ENCODE assay signal across 1 cellular context in the genomic region with DNA sequence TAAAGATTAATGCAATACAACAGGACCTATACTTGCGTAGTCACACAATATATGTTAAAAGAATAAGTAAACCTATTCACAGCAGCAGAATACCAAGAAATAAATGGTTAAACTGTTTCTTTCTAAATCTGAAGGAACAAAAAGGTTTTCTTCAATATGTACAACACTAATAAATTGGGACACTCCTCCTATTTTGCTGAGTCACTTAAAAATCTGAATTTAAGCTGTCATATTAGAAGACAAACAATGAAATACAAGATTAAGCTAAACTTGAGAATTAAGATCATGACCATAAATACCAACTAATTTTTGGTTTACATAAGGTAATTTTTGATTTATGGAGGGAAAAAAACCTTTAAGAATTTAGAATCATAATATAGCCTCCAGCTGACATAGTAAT.
TF ChIP-seq lines count a peak whose summit lies in the region.

No MANE protein-coding gene starts in this region.

TF ChIP-seq in K562, 482 proteins besides CTCF, POLR2A, EP300 and RAD21 (continued from another document):
- TF ChIP-seq BCOR (IDR thresholded peaks at IDR 0.05) (no peak), NFE2L1 (tag; IDR thresholded peaks at IDR 0.05; ENCODE audit: borderline replicate concordance, low read depth) (peak; percentile 69), BACH1 (tag; IDR thresholded peaks at IDR 0.05) (peak; percentile 30; the same call in 1 of the 2 replicates), NFE2 (IDR thresholded peaks at IDR 0.05; ENCODE audit: low read depth) (peak; percentile 63), ZNF778 (CRISPR knock-in tag; IDR thresholded peaks at IDR 0.05) (no peak), XRCC3 (IDR thresholded peaks at IDR 0.05) (no peak), ZNF263 (CRISPR knock-in tag; IDR thresholded peaks at IDR 0.05; ENCODE audit: borderline replicate concordance) (no peak), ZNF431 (CRISPR knock-in tag; IDR thresholded peaks at IDR 0.05) (no peak), TEAD4 (IDR thresholded peaks at IDR 0.05; ENCODE audit: low read length) (no peak), TEAD4 (CRISPR knock-in tag; IDR thresholded peaks at IDR 0.05; ENCODE audit: borderline replicate concordance) (no peak), ZNF699 (CRISPR knock-in tag; IDR thresholded peaks at IDR 0.05; ENCODE audit: insufficient replicate concordance) (no peak), POLR2H (tag; IDR thresholded peaks at IDR 0.05; ENCODE audit: low read depth) (no peak), MAFF (IDR thresholded peaks at IDR 0.05; ENCODE audit: low read length) (peak; percentile 86), BRCA1 (IDR thresholded peaks at IDR 0.05) (no peak), BRCA1 (CRISPR knock-in tag; IDR thresholded peaks at IDR 0.05) (no peak), CBX5 (IDR thresholded peaks at IDR 0.05; ENCODE audit: borderline replicate concordance, low read depth) (no peak), SIRT6 (IDR thresholded peaks at IDR 0.05; ENCODE audit: low read depth, low read length) (no peak), NR2C2 (CRISPR knock-in tag; IDR thresholded peaks at IDR 0.05) (no peak), NR2C2 (tag; IDR thresholded peaks at IDR 0.05) (no peak), ETV5 (CRISPR knock-in tag; IDR thresholded peaks at IDR 0.05; ENCODE audit: low read depth) (no peak), PRPF4 (IDR thresholded peaks at IDR 0.05; ENCODE audit: insufficient read depth, low read depth, low read length, poor library complexity, severe bottlenecking) (no peak), MAFK (IDR thresholded peaks at IDR 0.05; ENCODE audit: low read length) (peak; percentile 82), SP2 (IDR thresholded peaks at IDR 0.05; ENCODE audit: extremely low read depth, low read depth, low read length, poor library complexity, severe bottlenecking) (no peak), PPARD (CRISPR knock-in tag; IDR thresholded peaks at IDR 0.05) (no peak), IFI16 (CRISPR knock-in tag; IDR thresholded peaks at IDR 0.05) (no peak), YY1 (IDR thresholded peaks at IDR 0.05; ENCODE audit: borderline replicate concordance in 1 of 3, control insufficient read depth in 1 of 3, extremely low read depth in 1 of 3, insufficient read depth in 3 of 3, insufficient read length in 1 of 3, insufficient replicate concordance in 2 of 3, low read depth in 1 of 3, low read length in 2 of 3) (no peak), MXI1 (IDR thresholded peaks at IDR 0.05; ENCODE audit: low read depth, low read length) (no peak), HDAC6 (IDR thresholded peaks at IDR 0.05; ENCODE audit: low read depth, low read length) (no peak)
- TF ChIP-seq, protein P1, sequence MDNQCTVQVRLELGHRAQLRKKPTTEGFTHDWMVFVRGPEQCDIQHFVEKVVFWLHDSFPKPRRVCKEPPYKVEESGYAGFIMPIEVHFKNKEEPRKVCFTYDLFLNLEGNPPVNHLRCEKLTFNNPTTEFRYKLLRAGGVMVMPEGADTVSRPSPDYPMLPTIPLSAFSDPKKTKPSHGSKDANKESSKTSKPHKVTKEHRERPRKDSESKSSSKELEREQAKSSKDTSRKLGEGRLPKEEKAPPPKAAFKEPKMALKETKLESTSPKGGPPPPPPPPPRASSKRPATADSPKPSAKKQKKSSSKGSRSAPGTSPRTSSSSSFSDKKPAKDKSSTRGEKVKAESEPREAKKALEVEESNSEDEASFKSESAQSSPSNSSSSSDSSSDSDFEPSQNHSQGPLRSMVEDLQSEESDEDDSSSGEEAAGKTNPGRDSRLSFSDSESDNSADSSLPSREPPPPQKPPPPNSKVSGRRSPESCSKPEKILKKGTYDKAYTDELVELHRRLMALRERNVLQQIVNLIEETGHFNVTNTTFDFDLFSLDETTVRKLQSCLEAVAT (IDR thresholded peaks at IDR 0.05): no peak
- TF ChIP-seq, protein P2, sequence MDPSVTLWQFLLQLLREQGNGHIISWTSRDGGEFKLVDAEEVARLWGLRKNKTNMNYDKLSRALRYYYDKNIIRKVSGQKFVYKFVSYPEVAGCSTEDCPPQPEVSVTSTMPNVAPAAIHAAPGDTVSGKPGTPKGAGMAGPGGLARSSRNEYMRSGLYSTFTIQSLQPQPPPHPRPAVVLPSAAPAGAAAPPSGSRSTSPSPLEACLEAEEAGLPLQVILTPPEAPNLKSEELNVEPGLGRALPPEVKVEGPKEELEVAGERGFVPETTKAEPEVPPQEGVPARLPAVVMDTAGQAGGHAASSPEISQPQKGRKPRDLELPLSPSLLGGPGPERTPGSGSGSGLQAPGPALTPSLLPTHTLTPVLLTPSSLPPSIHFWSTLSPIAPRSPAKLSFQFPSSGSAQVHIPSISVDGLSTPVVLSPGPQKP (CRISPR knock-in tag; IDR thresholded peaks at IDR 0.05): no peak
- TF ChIP-seq, protein P3, sequence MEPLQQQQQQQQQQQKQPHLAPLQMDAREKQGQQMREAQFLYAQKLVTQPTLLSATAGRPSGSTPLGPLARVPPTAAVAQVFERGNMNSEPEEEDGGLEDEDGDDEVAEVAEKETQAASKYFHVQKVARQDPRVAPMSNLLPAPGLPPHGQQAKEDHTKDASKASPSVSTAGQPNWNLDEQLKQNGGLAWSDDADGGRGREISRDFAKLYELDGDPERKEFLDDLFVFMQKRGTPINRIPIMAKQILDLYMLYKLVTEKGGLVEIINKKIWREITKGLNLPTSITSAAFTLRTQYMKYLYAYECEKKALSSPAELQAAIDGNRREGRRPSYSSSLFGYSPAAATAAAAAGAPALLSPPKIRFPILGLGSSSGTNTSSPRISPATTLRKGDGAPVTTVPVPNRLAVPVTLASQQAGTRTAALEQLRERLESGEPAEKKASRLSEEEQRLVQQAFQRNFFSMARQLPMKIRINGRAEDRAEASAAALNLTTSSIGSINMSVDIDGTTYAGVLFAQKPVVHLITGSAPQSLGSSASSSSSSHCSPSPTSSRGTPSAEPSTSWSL (CRISPR knock-in tag; IDR thresholded peaks at IDR 0.05; ENCODE audit: borderline replicate concordance): no peak
- TF ChIP-seq, protein P4, sequence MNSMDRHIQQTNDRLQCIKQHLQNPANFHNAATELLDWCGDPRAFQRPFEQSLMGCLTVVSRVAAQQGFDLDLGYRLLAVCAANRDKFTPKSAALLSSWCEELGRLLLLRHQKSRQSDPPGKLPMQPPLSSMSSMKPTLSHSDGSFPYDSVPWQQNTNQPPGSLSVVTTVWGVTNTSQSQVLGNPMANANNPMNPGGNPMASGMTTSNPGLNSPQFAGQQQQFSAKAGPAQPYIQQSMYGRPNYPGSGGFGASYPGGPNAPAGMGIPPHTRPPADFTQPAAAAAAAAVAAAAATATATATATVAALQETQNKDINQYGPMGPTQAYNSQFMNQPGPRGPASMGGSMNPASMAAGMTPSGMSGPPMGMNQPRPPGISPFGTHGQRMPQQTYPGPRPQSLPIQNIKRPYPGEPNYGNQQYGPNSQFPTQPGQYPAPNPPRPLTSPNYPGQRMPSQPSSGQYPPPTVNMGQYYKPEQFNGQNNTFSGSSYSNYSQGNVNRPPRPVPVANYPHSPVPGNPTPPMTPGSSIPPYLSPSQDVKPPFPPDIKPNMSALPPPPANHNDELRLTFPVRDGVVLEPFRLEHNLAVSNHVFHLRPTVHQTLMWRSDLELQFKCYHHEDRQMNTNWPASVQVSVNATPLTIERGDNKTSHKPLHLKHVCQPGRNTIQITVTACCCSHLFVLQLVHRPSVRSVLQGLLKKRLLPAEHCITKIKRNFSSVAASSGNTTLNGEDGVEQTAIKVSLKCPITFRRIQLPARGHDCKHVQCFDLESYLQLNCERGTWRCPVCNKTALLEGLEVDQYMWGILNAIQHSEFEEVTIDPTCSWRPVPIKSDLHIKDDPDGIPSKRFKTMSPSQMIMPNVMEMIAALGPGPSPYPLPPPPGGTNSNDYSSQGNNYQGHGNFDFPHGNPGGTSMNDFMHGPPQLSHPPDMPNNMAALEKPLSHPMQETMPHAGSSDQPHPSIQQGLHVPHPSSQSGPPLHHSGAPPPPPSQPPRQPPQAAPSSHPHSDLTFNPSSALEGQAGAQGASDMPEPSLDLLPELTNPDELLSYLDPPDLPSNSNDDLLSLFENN (IDR thresholded peaks at IDR 0.05; ENCODE audit: low read depth in 2 of 2, low read length in 2 of 2): no peak
- TF ChIP-seq, protein P5, sequence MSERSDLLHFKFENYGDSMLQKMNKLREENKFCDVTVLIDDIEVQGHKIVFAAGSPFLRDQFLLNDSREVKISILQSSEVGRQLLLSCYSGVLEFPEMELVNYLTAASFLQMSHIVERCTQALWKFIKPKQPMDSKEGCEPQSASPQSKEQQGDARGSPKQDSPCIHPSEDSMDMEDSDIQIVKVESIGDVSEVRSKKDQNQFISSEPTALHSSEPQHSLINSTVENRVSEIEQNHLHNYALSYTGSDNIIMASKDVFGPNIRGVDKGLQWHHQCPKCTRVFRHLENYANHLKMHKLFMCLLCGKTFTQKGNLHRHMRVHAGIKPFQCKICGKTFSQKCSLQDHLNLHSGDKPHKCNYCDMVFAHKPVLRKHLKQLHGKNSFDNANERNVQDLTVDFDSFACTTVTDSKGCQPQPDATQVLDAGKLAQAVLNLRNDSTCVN (CRISPR knock-in tag; IDR thresholded peaks at IDR 0.05): no peak
